In genomic region chr15:42375941-42376340, GRCh38 we compare ENCODE assay signal across 1 cellular context.
TF ChIP-seq lines count a peak whose summit lies in the region.

No MANE protein-coding gene starts in this region.

TF ChIP-seq in IMR-90, 13 proteins besides CTCF, POLR2A, EP300 and RAD21 (continued from another document):
- TF ChIP-seq MXI1 (IDR thresholded peaks at IDR 0.05; ENCODE audit: borderline replicate concordance, low read depth, low read length) (no peak), ELK1 (IDR thresholded peaks at IDR 0.05; ENCODE audit: borderline replicate concordance, low read depth, low read length) (no peak), CHD1 (IDR thresholded peaks at IDR 0.05; ENCODE audit: low read depth, low read length) (no peak), SMC3 (IDR thresholded peaks at IDR 0.05; ENCODE audit: low read depth, low read length) (no peak), NFE2L2 (IDR thresholded peaks at IDR 0.05; ENCODE audit: low read depth, low read length) (no peak), BHLHE40 (IDR thresholded peaks at IDR 0.05; ENCODE audit: low read depth, low read length) (no peak)
